20 cellular contexts compared by ENCODE assay signal in genomic region chr11:88384004-88384677, GRCh38. TPM values are rescaled to one million over a fixed set of nuclear protein-coding genes. Genes with fewer than 3 reads are reported as not detected.
DNase-seq lines count a peak whose midpoint lies in the region; TF ChIP-seq lines count a peak whose summit lies in the region.
"Had no signal": no experiment of that assay in that cellular context is flagged by ENCODE, and none has a peak within 500 bp of the region (broad histone marks: within the 10 kb centered on the region; RNA-seq: fewer than 3 reads in every experiment).

No MANE protein-coding gene starts in this region.

- no peaks in the 10 kb centered on the region for H4K20me1 ChIP-seq in GM23248 (ENCODE audit: insufficient read depth)
- no peaks in the 10 kb centered on the region for H4K20me1 ChIP-seq in H9 (ENCODE audit: control insufficient read depth, insufficient read depth, insufficient read length)

- peaks cover 7 to 12% of the 10 kb centered on the region in 2 experiments for H3K4me1 Mint-ChIP-seq in H9

- no peak overlapping the region for H2BK20ac ChIP-seq in H9 (ENCODE audit: low read depth, low read length, poor library complexity, severe bottlenecking)

- no peak overlapping the region for H3K4me3 ChIP-seq in GM23248
- H3K4me3 ChIP-seq: cardiac muscle cell, HAP-1, lower lobe of right lung, Peyer's patch, spleen, suprapubic skin had no signal

- no peak overlapping the region for H3K4me2 ChIP-seq in GM23248 (ENCODE audit: unreplicated experiment)
- H3K4me2 ChIP-seq in H9 (ENCODE audit: insufficient read depth, insufficient read length, low read length): no peak overlapping the region

- 75 to 81% methylated on average over 4 of the region's 4 CpGs for WGBS in GM23248 (ENCODE audit: low coverage in 1 of 2, low lambda C conversion rate in 2 of 2, missing lambda C conversion rate in 2 of 2), 2 experiments
- no CpG with 5 or more reads among the region's 4 CpGs for WGBS in H9 (ENCODE audit: extremely low coverage, insufficient read length, low lambda C conversion rate)

- no peak overlapping the region for H4K91ac ChIP-seq in H9 (ENCODE audit: insufficient read length, low read depth, low read length)

- no peaks in the 10 kb centered on the region for H3K27me3 ChIP-seq in GM23248 (replicated peaks; ENCODE audit: insufficient read depth)
- no peaks in the 10 kb centered on the region for H3K27me3 ChIP-seq in H9 (ENCODE audit: insufficient read depth, low read length)
- H3K27me3 ChIP-seq: cardiac muscle cell, Peyer's patch, spleen, suprapubic skin had no signal

- H3K9me2 ChIP-seq in GM23248 (ENCODE audit: insufficient read depth): peaks cover 2% of the 10 kb centered on the region; the same call in 1 of the 2 replicates

- H3K36me3 Mint-ChIP-seq in H9 (ENCODE audit: insufficient read depth in 1 of 3, low read depth in 3 of 3): no peaks in the 10 kb centered on the region
- H3K36me3 Mint-ChIP-seq: activated CD4-positive, alpha-beta memory T cell treated with anti-CD3 and anti-CD28 coated beads for 36 hours; CD14-positive monocyte had no signal

- no peaks in the 10 kb centered on the region for H3K23me2 ChIP-seq in H9 (ENCODE audit: insufficient read length, low read depth, low read length, poor library complexity, severe bottlenecking)

- H4K8ac ChIP-seq in H9 (replicated peaks; ENCODE audit: insufficient read length, low read depth, low read length): no peak overlapping the region

- no peak overlapping the region for H3K4me3 Mint-ChIP-seq in H9
- H3K4me3 Mint-ChIP-seq: activated CD4-positive, alpha-beta memory T cell treated with anti-CD3 and anti-CD28 coated beads for 36 hours; CD14-positive monocyte had no signal

- H3K27me3 Mint-ChIP-seq in H9 (ENCODE audit: low read depth): no peaks in the 10 kb centered on the region
- H3K27me3 Mint-ChIP-seq: activated CD4-positive, alpha-beta memory T cell treated with anti-CD3 and anti-CD28 coated beads for 36 hours had no signal

- no peaks in the 10 kb centered on the region for H3K36me3 ChIP-seq in GM23248 (ENCODE audit: low read depth)
- H3K36me3 ChIP-seq: cardiac muscle cell, HAP-1, lower lobe of right lung, Peyer's patch, spleen, suprapubic skin had no signal

- H3F3A ChIP-seq in GM23248 (ENCODE audit: insufficient read depth): peaks cover 5% of the 10 kb centered on the region; the same call in 1 of the 2 replicates

- no peak overlapping the region for H2AK5ac ChIP-seq in H9 (ENCODE audit: insufficient read length, low read length)

- DNase-seq in GM23248: peak; percentile 61
- DNase-seq in RPMI7951 (ENCODE audit: low read depth): peak; percentile 67
- no peak for DNase-seq in epithelial cell of prostate (ENCODE audit: low read depth, low spot score)
- peak; percentile 45 for DNase-seq in non-pigmented ciliary epithelial cell (ENCODE audit: low read depth)
- DNase-seq in Kasumi-1 (lab: John Stamatoyannopoulos, UW): no peak
- no peak for DNase-seq in NCI-H1694 (lab: John Stamatoyannopoulos, UW)
- DNase-seq in H9: no peak
- DNase-seq in T1000 (lab: John Stamatoyannopoulos, UW): no peak
- DNase-seq: activated CD4-positive, alpha-beta memory T cell treated with anti-CD3 and anti-CD28 coated beads for 36 hours; activated effector memory CD4-positive, alpha-beta T cell treated with Interleukin-2 at 50 U/mL for 16 hours; GF-D8; lower lobe of right lung; NCI-H446 treated with DMSO at 0.1 percent for 48 hours; nucleus accumbens; Peyer's patch; spleen had no signal

- H3K23ac ChIP-seq in H9 (ENCODE audit: insufficient read length, low read depth, low read length): no peak overlapping the region

- H3K27ac ChIP-seq in GM23248: no peak overlapping the region
- H3K27ac ChIP-seq in epithelial cell of prostate: peak overlapping the region; percentile 6
- H3K27ac ChIP-seq in H9 (ENCODE audit: insufficient read length, low read depth, low read length): no peak overlapping the region
- H3K27ac ChIP-seq: cardiac muscle cell, lower lobe of right lung, Peyer's patch, spleen, suprapubic skin had no signal

- no peak overlapping the region for H3K14ac ChIP-seq in H9 (ENCODE audit: insufficient read depth, low read length)

- no peak overlapping the region for H2BK15ac ChIP-seq in H9 (ENCODE audit: low read depth, low read length)

- H3K56ac ChIP-seq in H9 (ENCODE audit: insufficient read length, low read depth, low read length): no peak overlapping the region

- no peak overlapping the region for H3K18ac ChIP-seq in H9 (ENCODE audit: insufficient read length, low read depth, low read length)

- H3K4me1 ChIP-seq in GM23248 (ENCODE audit: insufficient read depth) (peaks cover 6% of the 10 kb centered on the region; the same call in 1 of the 2 replicates), H9 (ENCODE audit: insufficient read depth, low read length) (no peaks in the 10 kb centered on the region)
- H3K4me1 ChIP-seq: lower lobe of right lung, Peyer's patch, spleen had no signal

- TF ChIP-seq CTCF in H9 (conservative IDR thresholded peaks at IDR 0.05): no peak

- H3K79me2 ChIP-seq in GM23248 (ENCODE audit: insufficient read depth): no peaks in the 10 kb centered on the region
- H3K79me2 ChIP-seq in H9 (ENCODE audit: insufficient read depth, low read length): no peaks in the 10 kb centered on the region

- H2BK12ac ChIP-seq in H9 (ENCODE audit: insufficient read length, low read depth, low read length): no peak overlapping the region

- H2BK5ac ChIP-seq in H9 (ENCODE audit: insufficient read length, low read length): no peak overlapping the region

- no peak overlapping the region for H2AFZ ChIP-seq in GM23248
- H2AFZ ChIP-seq in H9 (ENCODE audit: low read length): no peak overlapping the region

- no peak overlapping the region for H3T11ph ChIP-seq in H9 (ENCODE audit: low read length)

- peak overlapping the region in 1 of 3 experiments; percentile 15; a peak in 2 of 7 replicates for H3K27ac Mint-ChIP-seq in H9
- H3K27ac Mint-ChIP-seq: activated CD4-positive, alpha-beta memory T cell treated with anti-CD3 and anti-CD28 coated beads for 36 hours; CD14-positive monocyte had no signal

- in situ Hi-C loops in GM23248 (cut with MboI): no loop called here

- H3K9me3 Mint-ChIP-seq in H9: no peaks in the 10 kb centered on the region; a peak in 1 of 5 replicates
- H3K9me3 Mint-ChIP-seq: activated CD4-positive, alpha-beta memory T cell treated with anti-CD3 and anti-CD28 coated beads for 36 hours; CD14-positive monocyte had no signal

- H3K9me3 ChIP-seq in GM23248 (ENCODE audit: low read depth) (no peaks in the 10 kb centered on the region), H9 (ENCODE audit: control insufficient read depth, low read depth, low read length) (no peaks in the 10 kb centered on the region)
- H3K9me3 ChIP-seq: HAP-1, lower lobe of right lung, Peyer's patch, spleen, suprapubic skin had no signal

- no peak overlapping the region for H3K9ac ChIP-seq in GM23248
- no peak overlapping the region for H3K9ac ChIP-seq in H9 (ENCODE audit: extremely low read depth, insufficient read length, low read length)

- H3K4ac ChIP-seq in H9 (ENCODE audit: low read depth, low read length): no peak overlapping the region

- no peak overlapping the region for H4K5ac ChIP-seq in H9 (ENCODE audit: insufficient read length, low read depth, low read length)

- no peaks in the 10 kb centered on the region for H3K79me1 ChIP-seq in H9 (ENCODE audit: insufficient read depth, low read depth, low read length, poor library complexity, severe bottlenecking)

- no peak overlapping the region for H2BK120ac ChIP-seq in H9 (ENCODE audit: low read depth, low read length, poor library complexity, severe bottlenecking)

RNA-seq across cellular contexts. Expression of gene CTSC, which starts 46.6 kb away (rescaled TPM):
- 43.6 and 47.6 TPM in 2 replicates for total RNA-seq in GM23248 (2014; rRNA removed; shearing (Covaris generic))
- 45.4 and 46.0 TPM in 2 replicates for polyA plus RNA-seq in GM23248 (2016; fragmentation: Nextera tagmentation; extraction: Ambion mirVana)
- 157 and 164 TPM in 2 replicates for total RNA-seq in RPMI7951 (2014; rRNA removed; shearing (Covaris generic))
- total RNA-seq in H9 (2021): 359 TPM in 2 replicates

Comparison
In these comparisons a context has a peak if more than half of its experiments do, and no peak if none do; other contexts are left out.
1. DNase-seq: peak in GM23248 (single experiment), RPMI7951 (single experiment) and non-pigmented ciliary epithelial cell (single experiment); none in epithelial cell of prostate (single experiment), Kasumi-1 (0 of 2), NCI-H1694 (single experiment), H9 (single experiment) and T1000 (single experiment).